Comparison of ENCODE assay signal across 8 cellular contexts in genomic region chrX:149937881-149938426, GRCh38. TPM values are rescaled to one million over a fixed set of nuclear protein-coding genes. Genes with fewer than 3 reads are reported as not detected.
DNase-seq lines count a peak whose midpoint lies in the region; ATAC-seq, FAIRE-seq and TF ChIP-seq lines count a peak whose summit lies in the region.

No MANE protein-coding gene starts in this region.

- no peak for TF ChIP-seq EP300 in sigmoid colon (IDR thresholded peaks at IDR 0.05)

- H3K27ac ChIP-seq in HL-60 (replicated peaks) (peak overlapping the region; percentile 94), heart left ventricle (peak overlapping the region; percentile 61 to 100 (median 84)), sigmoid colon (peak overlapping the region; percentile 88 to 93 (median 90))

- no peaks in the 10 kb centered on the region for H3K27me3 ChIP-seq in HL-60 (ENCODE audit: insufficient read depth, poor library complexity, severe bottlenecking)
- no peaks in the 10 kb centered on the region for H3K27me3 ChIP-seq in heart left ventricle
- no peaks in the 10 kb centered on the region for H3K27me3 ChIP-seq in sigmoid colon

- intact Hi-C loops in heart left ventricle (cut with DNase I): no loop called here
- intact Hi-C loops in sigmoid colon (cut with DNase I): no loop called here

- ATAC-seq in heart left ventricle (no peak), GM18870 (IDR thresholded peaks at IDR 0.05; ENCODE audit: unreplicated experiment) (no peak)

- DNase-seq in GM12892 (ENCODE audit: insufficient read length): no peak
- DNase-seq in HL-60 (ENCODE audit: low read depth in 1 of 2, low spot score in 1 of 2): no peak
- peak; percentile 3 for DNase-seq in activated naive CD4-positive, alpha-beta T cell treated with Interleukin-2 at 50 U/mL for 16 hours
- peak in 1 of 5 donors; percentile 44 for DNase-seq in heart left ventricle
- DNase-seq in sigmoid colon: peak; percentile 71
- DNase-seq in kidney tubule cell (ENCODE audit: low spot score): no peak
- no peak for DNase-seq in GM10248 (ENCODE audit: extremely low spot score)

- TF ChIP-seq CTCF in HL-60 (IDR thresholded peaks at IDR 0.05; ENCODE audit: insufficient read depth, low read length): no peak
- TF ChIP-seq CTCF in heart left ventricle (IDR thresholded peaks at IDR 0.05): no peak
- no peak for TF ChIP-seq CTCF in sigmoid colon (IDR thresholded peaks at IDR 0.05)
- no peak for TF ChIP-seq CTCF in GM10248 (IDR thresholded peaks at IDR 0.05; ENCODE audit: control extremely low read depth, extremely low read depth, low read depth, missing control alignments)

- H3K4me1 ChIP-seq in heart left ventricle (peaks cover 0 to 8% (median 5%) of the 10 kb centered on the region in 12 donors), sigmoid colon (peaks cover 0 to 7% (median 5%) of the 10 kb centered on the region in 4 donors)

- TF ChIP-seq POLR2A in GM12892 (IDR thresholded peaks at IDR 0.05; ENCODE audit: low read depth, low read length) (peak; percentile 75; the same call in 1 of the 2 replicates), heart left ventricle (IDR thresholded peaks at IDR 0.05) (no peak), sigmoid colon (IDR thresholded peaks at IDR 0.05) (peak; percentile 13 to 34)

- WGBS in heart left ventricle, 4 donors: 0 to 34% (median 14%) methylated on average over 17 to 46 of the region's 46 CpGs
- WGBS in sigmoid colon, 2 donors: 0 to 1% methylated on average over 46 of the region's 46 CpGs

- CTCF ChIA-PET in GM10248 (lab: Yijun Ruan, JAX): interaction anchor here (0.6 to 1.8 kb wide), 8 partner anchors 14 to 398 kb away, joined by 3 to 6 read pairs (median 4); partner anchors contain the start of gene EOLA1

- H3K9me3 ChIP-seq in heart left ventricle (no peaks in the 10 kb centered on the region), sigmoid colon (no peaks in the 10 kb centered on the region)

- peak overlapping the region; percentile 86 for H3K4me3 ChIP-seq in HL-60 (replicated peaks; ENCODE audit: insufficient read depth, low read length)
- H3K4me3 ChIP-seq in heart left ventricle: peak overlapping the region; percentile 45 to 94 (median 74)
- peak overlapping the region; percentile 55 to 78 (median 70) for H3K4me3 ChIP-seq in sigmoid colon

- no peak for FAIRE-seq in GM12892 (lab: Jason Lieb, UNC)

- POLR2A ChIA-PET in GM10248 (lab: Yijun Ruan, JAX): interaction anchor here (3.2 kb wide), 1 partner anchor 398 kb away, joined by 30 read pairs; the partner anchor contains the start of gene EOLA1

- H3K36me3 ChIP-seq in heart left ventricle (peaks cover 0 to 5% (median 0%) of the 10 kb centered on the region in 9 donors), sigmoid colon (no peaks in the 10 kb centered on the region)

RNA-seq across cellular contexts. Expression of gene EOLA2, which starts 0.3 kb away (rescaled TPM):
- 28.3 TPM for polyA plus RNA-seq in GM12892 (2012; ENCODE audit: missing spikeins)
- total RNA-seq in heart left ventricle (10 to 100 TPM; 16.9 to 30.4 (median 22.3) TPM), sigmoid colon (10 to 100 TPM; 17.8 to 20.1 (median 18.8) TPM)
- polyA plus RNA-seq in heart left ventricle (10 to 100 TPM; 14.7 to 44.3 TPM), sigmoid colon (10 to 100 TPM; 23.4 to 34.9 (median 29.5) TPM)

RNA-seq across cellular contexts. Expression of gene HSFX4, which starts 8.6 kb away (rescaled TPM):
- polyA plus RNA-seq in GM12892 (2012; ENCODE audit: missing spikeins): not detected
- under 1 TPM in 2 of 9 donors, not detected in 7; 0.37 to 0.40 TPM for total RNA-seq in heart left ventricle
- under 1 TPM in 1 of 2 donors, not detected in 1; 0.07 TPM for polyA plus RNA-seq in heart left ventricle
- not detected for total RNA-seq in sigmoid colon
- polyA plus RNA-seq in sigmoid colon: not detected

RNA-seq across cellular contexts. Expression of gene MAGEA8, which starts 57.0 kb away (rescaled TPM):
- polyA plus RNA-seq in GM12892 (2012; ENCODE audit: missing spikeins): not detected
- total RNA-seq in heart left ventricle: not detected
- not detected for polyA plus RNA-seq in heart left ventricle
- total RNA-seq in sigmoid colon: not detected
- polyA plus RNA-seq in sigmoid colon: not detected

Comparison
In these comparisons a context has a peak if more than half of its experiments do, and no peak if none do; other contexts are left out.
1. DNase-seq: peak in activated naive CD4-positive, alpha-beta T cell treated with Interleukin-2 at 50 U/mL for 16 hours (single experiment) and sigmoid colon (single experiment); none in GM12892 (single experiment), HL-60 (0 of 2), kidney tubule cell (single experiment) and GM10248 (single experiment).
2. POLR2A ChIP-seq: peak in GM12892 (single experiment) and sigmoid colon (2 of 2); none in heart left ventricle (0 of 2).
3. Peak in every context shown above with its lines, with median percentiles within 50 percentile points of each other: H3K27ac ChIP-seq and H3K4me3 ChIP-seq.